Comparison of ENCODE assay signal across 2 cellular contexts in genomic region chr3:138389144-138389601, GRCh38.
TF ChIP-seq lines count a peak whose summit lies in the region.

No MANE protein-coding gene starts in this region.

TF ChIP-seq in H1, 55 proteins besides CTCF, POLR2A, EP300 and RAD21:
- TF ChIP-seq MAFK (IDR thresholded peaks at IDR 0.05; ENCODE audit: low read depth, low read length): no peak
- TF ChIP-seq TCF12 (IDR thresholded peaks at IDR 0.05; ENCODE audit: low read depth, low read length): no peak
- TF ChIP-seq, protein P1, sequence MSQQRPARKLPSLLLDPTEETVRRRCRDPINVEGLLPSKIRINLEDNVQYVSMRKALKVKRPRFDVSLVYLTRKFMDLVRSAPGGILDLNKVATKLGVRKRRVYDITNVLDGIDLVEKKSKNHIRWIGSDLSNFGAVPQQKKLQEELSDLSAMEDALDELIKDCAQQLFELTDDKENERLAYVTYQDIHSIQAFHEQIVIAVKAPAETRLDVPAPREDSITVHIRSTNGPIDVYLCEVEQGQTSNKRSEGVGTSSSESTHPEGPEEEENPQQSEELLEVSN (IDR thresholded peaks at IDR 0.05): no peak
- no peak for TF ChIP-seq TAF1 (IDR thresholded peaks at IDR 0.05; ENCODE audit: low read depth, low read length)
- TF ChIP-seq RNF2 (IDR thresholded peaks at IDR 0.05; ENCODE audit: borderline replicate concordance, low read depth, low read length, missing control alignments, poor library complexity, severe bottlenecking): no peak
- no peak for TF ChIP-seq NRF1 (IDR thresholded peaks at IDR 0.05; ENCODE audit: low read depth, low read length)
- TF ChIP-seq BACH1 (IDR thresholded peaks at IDR 0.05; ENCODE audit: low read length): no peak
- TF ChIP-seq, protein P2, sequence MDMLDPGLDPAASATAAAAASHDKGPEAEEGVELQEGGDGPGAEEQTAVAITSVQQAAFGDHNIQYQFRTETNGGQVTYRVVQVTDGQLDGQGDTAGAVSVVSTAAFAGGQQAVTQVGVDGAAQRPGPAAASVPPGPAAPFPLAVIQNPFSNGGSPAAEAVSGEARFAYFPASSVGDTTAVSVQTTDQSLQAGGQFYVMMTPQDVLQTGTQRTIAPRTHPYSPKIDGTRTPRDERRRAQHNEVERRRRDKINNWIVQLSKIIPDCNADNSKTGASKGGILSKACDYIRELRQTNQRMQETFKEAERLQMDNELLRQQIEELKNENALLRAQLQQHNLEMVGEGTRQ (IDR thresholded peaks at IDR 0.05; ENCODE audit: low read length): no peak
- no peak for TF ChIP-seq SRF (IDR thresholded peaks at IDR 0.05; ENCODE audit: low read depth, low read length)
- no peak for TF ChIP-seq ATF2 (IDR thresholded peaks at IDR 0.05; ENCODE audit: low read length)
- TF ChIP-seq KDM5A (IDR thresholded peaks at IDR 0.05; ENCODE audit: low read length): no peak
- TF ChIP-seq MAX (IDR thresholded peaks at IDR 0.05): no peak
- TF ChIP-seq SAP30 (IDR thresholded peaks at IDR 0.05; ENCODE audit: insufficient read depth, insufficient replicate concordance, low read length): no peak
- TF ChIP-seq JUND (IDR thresholded peaks at IDR 0.05; ENCODE audit: low read length): no peak

TF ChIP-seq in GM23338, 12 proteins besides CTCF, POLR2A, EP300 and RAD21:
- TF ChIP-seq JUNB (IDR thresholded peaks at IDR 0.05; ENCODE audit: unreplicated experiment): no peak
